Comparison of ENCODE assay signal across 1 cellular context in the genomic region with DNA sequence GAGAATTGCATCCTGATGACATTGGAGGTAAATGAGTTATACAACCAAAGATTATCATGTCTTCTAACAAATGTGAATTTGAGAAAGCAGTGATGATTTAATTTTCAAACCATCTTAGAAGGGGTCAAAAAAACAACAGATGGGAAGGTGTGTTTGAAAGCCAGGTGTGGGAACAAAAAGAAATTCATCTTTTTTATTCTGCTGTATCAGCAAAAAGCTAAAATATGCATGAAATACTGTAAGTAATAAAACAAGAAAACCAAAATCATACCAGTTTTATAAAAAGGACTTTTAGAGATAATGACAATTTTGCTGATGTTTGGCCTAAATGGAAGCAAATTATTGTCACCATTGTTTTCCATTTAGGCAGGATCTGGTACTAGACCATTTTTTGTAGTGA.
TF ChIP-seq lines count a peak whose summit lies in the region.

No MANE protein-coding gene starts in this region.

TF ChIP-seq in IMR-90, 13 proteins besides CTCF, POLR2A, EP300 and RAD21:
- TF ChIP-seq BHLHE40 (IDR thresholded peaks at IDR 0.05; ENCODE audit: low read depth, low read length) (no peak), MAFK (IDR thresholded peaks at IDR 0.05; ENCODE audit: low read depth, low read length) (peak; percentile 99), CEBPB (IDR thresholded peaks at IDR 0.05; ENCODE audit: low read depth, low read length) (no peak), SMC3 (IDR thresholded peaks at IDR 0.05; ENCODE audit: low read depth, low read length) (no peak), CHD1 (IDR thresholded peaks at IDR 0.05; ENCODE audit: low read depth, low read length) (no peak), NFE2L2 (IDR thresholded peaks at IDR 0.05; ENCODE audit: low read depth, low read length) (no peak), FOS (IDR thresholded peaks at IDR 0.05; ENCODE audit: low read depth, low read length) (no peak)
